1 cellular context compared by ENCODE assay signal in genomic region chr2:241666627-241667400, GRCh38.
A peak's percentile ranks its signal among the peaks of the same experiment; 100 is the strongest.
TF ChIP-seq lines count a peak whose summit lies in the region.

No MANE protein-coding gene starts in this region.

TF ChIP-seq in SK-N-SH treated with all-trans-retinoic acid at 6 μM for 48 hours, 23 proteins besides CTCF, POLR2A, EP300 and RAD21 (continued from another document):
- TF ChIP-seq TSHZ2 (CRISPR knock-in tag; IDR thresholded peaks at IDR 0.05) (peak; percentile 76; the same call in 1 of the 2 replicates), ZNF70 (CRISPR knock-in tag; IDR thresholded peaks at IDR 0.05) (no peak), ZNF8 (CRISPR knock-in tag; IDR thresholded peaks at IDR 0.05) (peak; percentile 30; the same call in 1 of the 2 replicates), CREB5 (CRISPR knock-in tag; IDR thresholded peaks at IDR 0.05; ENCODE audit: low read depth) (no peak), PATZ1 (CRISPR knock-in tag; IDR thresholded peaks at IDR 0.05; ENCODE audit: borderline replicate concordance) (no peak), SNAI2 (CRISPR knock-in tag; IDR thresholded peaks at IDR 0.05) (peak; percentile 39; the same call in 1 of the 2 replicates), RARB (CRISPR knock-in tag; IDR thresholded peaks at IDR 0.05) (no peak), OSR1 (CRISPR knock-in tag; IDR thresholded peaks at IDR 0.05) (no peak), POU6F1 (CRISPR knock-in tag; IDR thresholded peaks at IDR 0.05; ENCODE audit: borderline replicate concordance, low read depth) (no peak), PPARA (CRISPR knock-in tag; IDR thresholded peaks at IDR 0.05; ENCODE audit: borderline replicate concordance) (no peak), BACH2 (CRISPR knock-in tag; IDR thresholded peaks at IDR 0.05; ENCODE audit: borderline replicate concordance) (no peak; the same call in 1 of the 2 replicates)
